ENCODE assay signal across 23 cellular contexts in the genomic region with DNA sequence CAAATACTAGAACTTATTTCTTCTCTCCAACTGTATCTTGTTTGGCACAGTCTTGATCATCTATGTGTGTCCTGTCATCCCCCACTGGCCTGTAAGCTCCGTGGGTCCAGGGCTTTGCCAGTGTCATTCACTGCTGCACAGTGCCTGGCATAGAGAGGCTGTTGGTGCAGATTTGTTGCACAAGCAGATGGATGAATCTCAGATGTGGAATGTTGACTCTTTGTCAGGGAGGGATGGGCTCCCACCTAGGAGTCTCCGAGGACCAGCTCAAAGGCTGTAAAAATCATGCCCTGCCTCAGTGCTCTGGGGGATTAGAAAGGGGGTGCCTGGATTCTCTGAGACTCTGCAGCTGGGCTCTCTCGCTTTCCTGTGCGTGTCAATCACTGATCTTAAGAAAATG.
DNase-seq lines count a peak whose midpoint lies in the region; ATAC-seq, FAIRE-seq and TF ChIP-seq lines count a peak whose summit lies in the region.
"Had no signal": no experiment of that assay in that cellular context is flagged by ENCODE, and none has a peak within 500 bp of the region (broad histone marks: within the 10 kb centered on the region; RNA-seq: fewer than 3 reads in every experiment).

No MANE protein-coding gene starts in this region.

- DNase-seq in AG08396 (ENCODE audit: low spot score) (peak; percentile 44), GM12891 (ENCODE audit: insufficient read length, low spot score) (no peak), adipocyte (ENCODE audit: low read depth) (peak; percentile 25), nephron progenitor cell (no peak), SKM-1 treated with dmso at 0.1 percent for 144 hours (lab: John Stamatoyannopoulos, UW; ENCODE audit: unreplicated experiment) (no peak), HCEC 1CT (no peak), T-helper 17 cell (no peak)
- DNase-seq in stimulated activated naive CD4-positive, alpha-beta T cell treated with Interleukin-2 at 50 U/mL for 16 hours (lab: John Stamatoyannopoulos, UW), result no peak
- DNase-seq: activated CD4-positive, alpha-beta T cell treated with anti-CD3 and anti-CD28 coated beads for 4 hours; activated CD8-positive, alpha-beta memory T cell treated with anti-CD3 and anti-CD28 coated beads, Interleukin-2, amount 10 ng/mL, durations not matched to agents 7 days and 5 days; activated naive CD8-positive, alpha-beta T cell treated with anti-CD3 and anti-CD28 coated beads, Interleukin-2, amount 10 ng/mL, durations not matched to agents 7 days and 5 days; DMS79 treated with DMSO at 0.1 percent for 48 hours; NCI-H1092; NCI-H2029; NCI-H226; NCI-H774; SJCRH30; T-helper 1 cell; uterus had no signal

- ATAC-seq in T-helper 17 cell, result no peak
- ATAC-seq: activated CD8-positive, alpha-beta memory T cell treated with anti-CD3 and anti-CD28 coated beads, Interleukin-2, amount 10 ng/mL, durations not matched to agents 7 days and 5 days; activated T-helper 17 cell treated with anti-CD3 and anti-CD28 coated beads, Interleukin-2, amount 50 U/mL, for 72 hours; natural killer cell treated with Interleukin-12 subunit alpha and Interleukin-12 subunit beta and Interleukin-15 and Interleukin-18, amount 100 ng/mL, for 72 hours had no signal

- no peaks in the 10 kb centered on the region for H3K36me3 Mint-ChIP-seq in nephron progenitor cell (ENCODE audit: low read depth)
- H3K36me3 Mint-ChIP-seq in T-helper 17 cell (ENCODE audit: low read depth), result peaks cover 3% of the 10 kb centered on the region
- H3K36me3 Mint-ChIP-seq: activated CD8-positive, alpha-beta memory T cell treated with anti-CD3 and anti-CD28 coated beads, Interleukin-2, amount 10 ng/mL, durations not matched to agents 7 days and 5 days; activated naive CD8-positive, alpha-beta T cell treated with anti-CD3 and anti-CD28 coated beads, Interleukin-2, amount 10 ng/mL, durations not matched to agents 7 days and 5 days; natural killer cell treated with Interleukin-12 subunit alpha and Interleukin-12 subunit beta and Interleukin-15 and Interleukin-18, amount 100 ng/mL, for 72 hours had no signal

- FAIRE-seq in GM12891 (lab: Jason Lieb, UNC), result peak; percentile 28
- FAIRE-seq: H1 had no signal

- H3K9ac ChIP-seq in adipocyte (ENCODE audit: low read length), result no peak overlapping the region

- H3K27me3 ChIP-seq in adipocyte (replicated peaks; ENCODE audit: control insufficient read depth, insufficient read depth, low read length), result peaks cover 11% of the 10 kb centered on the region
- H3K27me3 ChIP-seq: SJCRH30, uterus had no signal

- H3K4me1 Mint-ChIP-seq in nephron progenitor cell (peaks cover 19% of the 10 kb centered on the region), T-helper 17 cell (peaks cover 9% of the 10 kb centered on the region)
- H3K4me1 Mint-ChIP-seq: activated CD8-positive, alpha-beta memory T cell treated with anti-CD3 and anti-CD28 coated beads, Interleukin-2, amount 10 ng/mL, durations not matched to agents 7 days and 5 days; activated T-helper 17 cell treated with anti-CD3 and anti-CD28 coated beads, Interleukin-2, amount 50 U/mL, for 72 hours had no signal

- peaks cover 5% of the 10 kb centered on the region for H3K27me3 Mint-ChIP-seq in nephron progenitor cell (ENCODE audit: low read depth, poor library complexity)
- peaks cover 15% of the 10 kb centered on the region for H3K27me3 Mint-ChIP-seq in T-helper 17 cell
- H3K27me3 Mint-ChIP-seq: natural killer cell treated with Interleukin-12 subunit alpha and Interleukin-12 subunit beta and Interleukin-15 and Interleukin-18, amount 100 ng/mL, for 72 hours had no signal

- H3K27ac Mint-ChIP-seq in nephron progenitor cell (peak overlapping the region; percentile 37), T-helper 17 cell (no peak overlapping the region)
- H3K27ac Mint-ChIP-seq: activated CD8-positive, alpha-beta memory T cell treated with anti-CD3 and anti-CD28 coated beads, Interleukin-2, amount 10 ng/mL, durations not matched to agents 7 days and 5 days; activated naive CD8-positive, alpha-beta T cell treated with anti-CD3 and anti-CD28 coated beads, Interleukin-2, amount 10 ng/mL, durations not matched to agents 7 days and 5 days; activated T-helper 17 cell treated with anti-CD3 and anti-CD28 coated beads, Interleukin-2, amount 50 U/mL, for 72 hours; natural killer cell treated with Interleukin-12 subunit alpha and Interleukin-12 subunit beta and Interleukin-15 and Interleukin-18, amount 100 ng/mL, for 72 hours had no signal

- TF ChIP-seq POLR2A in GM12891 (IDR thresholded peaks at IDR 0.05; ENCODE audit: low read depth, low read length), result no peak

- peaks cover 23% of the 10 kb centered on the region for H3K4me1 ChIP-seq in adipocyte (ENCODE audit: control insufficient read depth, insufficient read depth, low read length)
- H3K4me1 ChIP-seq: uterus had no signal

- H3K4me3 Mint-ChIP-seq in nephron progenitor cell (no peak overlapping the region), T-helper 17 cell (no peak overlapping the region)
- H3K4me3 Mint-ChIP-seq: activated CD8-positive, alpha-beta memory T cell treated with anti-CD3 and anti-CD28 coated beads, Interleukin-2, amount 10 ng/mL, durations not matched to agents 7 days and 5 days; activated naive CD8-positive, alpha-beta T cell treated with anti-CD3 and anti-CD28 coated beads, Interleukin-2, amount 10 ng/mL, durations not matched to agents 7 days and 5 days; activated T-helper 17 cell treated with anti-CD3 and anti-CD28 coated beads, Interleukin-2, amount 50 U/mL, for 72 hours; natural killer cell treated with Interleukin-12 subunit alpha and Interleukin-12 subunit beta and Interleukin-15 and Interleukin-18, amount 100 ng/mL, for 72 hours had no signal

- H3K9me3 ChIP-seq in adipocyte (ENCODE audit: control insufficient read depth, low read length) (peaks cover 6% of the 10 kb centered on the region), T-helper 17 cell (ENCODE audit: control insufficient read depth, low read length, poor library complexity, severe bottlenecking) (no peaks in the 10 kb centered on the region)
- H3K9me3 ChIP-seq: SJCRH30, uterus had no signal

- no peak for TF ChIP-seq CTCF in nephron progenitor cell (IDR thresholded peaks at IDR 0.05)

- peaks cover 7% of the 10 kb centered on the region for H3K9me3 Mint-ChIP-seq in nephron progenitor cell
- H3K9me3 Mint-ChIP-seq: activated naive CD8-positive, alpha-beta T cell treated with anti-CD3 and anti-CD28 coated beads, Interleukin-2, amount 10 ng/mL, durations not matched to agents 7 days and 5 days; activated T-helper 17 cell treated with anti-CD3 and anti-CD28 coated beads, Interleukin-2, amount 50 U/mL, for 72 hours; natural killer cell treated with Interleukin-12 subunit alpha and Interleukin-12 subunit beta and Interleukin-15 and Interleukin-18, amount 100 ng/mL, for 72 hours had no signal

- no peaks in the 10 kb centered on the region for H3K36me3 ChIP-seq in adipocyte (ENCODE audit: control insufficient read depth, insufficient read depth, low read length, severe bottlenecking)
- H3K36me3 ChIP-seq: SJCRH30, uterus had no signal

- no peak overlapping the region for H3K4me3 ChIP-seq in adipocyte (ENCODE audit: low read length)
- H3K4me3 ChIP-seq: coronary artery, SJCRH30, uterus had no signal

TF ChIP-seq in GM12891, 5 proteins besides CTCF, POLR2A, EP300 and RAD21:
- TF ChIP-seq SPI1 (IDR thresholded peaks at IDR 0.05; ENCODE audit: low read depth, low read length) (no peak), POLR2AphosphoS5 (IDR thresholded peaks at IDR 0.05; ENCODE audit: low read depth, low read length) (no peak), POU2F2 (IDR thresholded peaks at IDR 0.05; ENCODE audit: low read depth, low read length) (no peak), TAF1 (IDR thresholded peaks at IDR 0.05; ENCODE audit: low read depth, low read length) (no peak), PAX5 (IDR thresholded peaks at IDR 0.05; ENCODE audit: insufficient read depth, low read length, severe bottlenecking) (no peak)

Comparison
In these comparisons a context has a peak if more than half of its experiments do, and no peak if none do; other contexts are left out.
1. DNase-seq: peak in AG08396 (single experiment) and adipocyte (single experiment); none in GM12891 (single experiment), nephron progenitor cell (single experiment), SKM-1 treated with dmso at 0.1 percent for 144 hours (single experiment), HCEC 1CT (single experiment), T-helper 17 cell (0 of 3) and stimulated activated naive CD4-positive, alpha-beta T cell treated with Interleukin-2 at 50 U/mL for 16 hours (single experiment).